8 cellular contexts compared by ENCODE assay signal in the genomic region with DNA sequence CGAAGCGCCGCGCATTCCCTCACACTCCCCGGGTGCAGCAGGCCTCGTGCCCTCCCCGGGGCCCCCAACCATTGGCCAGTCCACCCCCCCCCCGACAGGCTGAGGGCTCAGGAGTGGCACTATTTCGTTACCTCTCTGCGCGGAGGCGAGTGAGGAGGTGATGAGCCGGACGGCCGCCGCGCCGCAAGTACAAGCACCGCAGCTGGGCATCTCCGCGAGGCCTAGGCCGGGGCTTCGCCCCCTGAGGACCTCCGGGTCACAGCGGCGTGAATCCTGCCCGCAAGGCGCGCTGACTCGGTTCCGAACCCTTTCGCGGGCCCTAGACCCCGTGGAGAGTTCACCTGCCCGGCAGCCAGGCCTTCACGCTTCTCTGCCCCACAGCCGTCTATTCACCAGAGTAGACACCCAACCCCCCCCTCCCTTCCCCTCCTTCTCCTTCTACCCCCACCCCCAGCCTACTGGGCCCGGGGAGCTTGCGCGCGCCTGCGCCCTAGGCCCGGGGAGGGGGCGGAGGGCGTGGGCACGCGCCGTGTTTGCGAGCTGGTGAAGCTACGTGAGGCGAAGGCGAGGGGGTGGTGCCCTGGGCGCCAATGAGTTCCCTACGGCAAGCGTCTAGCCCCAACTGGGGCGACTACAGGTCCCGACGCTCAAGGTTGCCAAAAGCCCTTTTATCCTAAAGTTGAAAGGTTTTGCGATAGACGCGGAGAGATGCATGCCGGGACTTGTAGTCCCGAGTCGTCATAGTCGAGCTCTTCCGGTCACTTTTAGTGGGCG. TPM values are rescaled to one million over a fixed set of nuclear protein-coding genes. Genes with fewer than 3 reads are reported as not detected.
DNase-seq lines count a peak whose midpoint lies in the region; ATAC-seq and TF ChIP-seq lines count a peak whose summit lies in the region.

A gene (minus strand): TSS at position 399 of the 774 bp plus-strand sequence. CDS start 189 bp downstream, at position 210.

- H3K36me3 Mint-ChIP-seq in type B pancreatic cell, result peaks cover 8% of the 10 kb centered on the region

- H3K27ac Mint-ChIP-seq in type B pancreatic cell, result peak within 1 kb of the TSS; percentile 96

- no peaks in the 10 kb centered on the region for H3K27me3 Mint-ChIP-seq in type B pancreatic cell

- intact Hi-C loops in T-helper 1 cell treated with Interleukin-12 subunit alpha and Interleukin-12 subunit beta and Interleukin-4 antibody, amounts not matched to agents 30 ng/mL and 1 ng/mL, for 36 hours (cut with micrococcal nuclease), result loop anchor here (1.0 to 10.0 kb wide), 12 partner anchors 52 to 1090 kb away; a partner anchor contains a TSS
- intact Hi-C loops in left cardiac atrium (cut with DNase I), result loop anchor here in 1 of 2 donors (5.0 kb wide), 1 partner anchor 87 kb away; no protein-coding TSS in a partner anchor
- intact Hi-C loops in posterior cingulate gyrus (cut with DNase I), result loop anchor here (1.0 to 10.0 kb wide), 2 partner anchors 52 to 610 kb away; a partner anchor contains a TSS

- no peak for TF ChIP-seq CTCF in GM13977 (IDR thresholded peaks at IDR 0.05; ENCODE audit: extremely low read depth, insufficient read depth, missing control alignments)
- no peak for TF ChIP-seq CTCF in type B pancreatic cell (conservative IDR thresholded peaks at IDR 0.05)

- peak within 1 kb of the TSS; percentile 99 for H3K4me3 Mint-ChIP-seq in type B pancreatic cell

- H3K9me3 Mint-ChIP-seq in type B pancreatic cell, result no peaks in the 10 kb centered on the region

- peak; percentile 91 for DNase-seq in GM13977 (ENCODE audit: low spot score)
- DNase-seq in NCI-H1694 (lab: John Stamatoyannopoulos, UW), result peak; percentile 88
- DNase-seq in amniotic epithelial cell (ENCODE audit: low read depth), result peak; percentile 96
- DNase-seq in left cardiac atrium, result peak; percentile 95
- DNase-seq in posterior cingulate gyrus, result peak; percentile 78 to 98 (median 86)
- peak; percentile 89 for DNase-seq in type B pancreatic cell (ENCODE audit: extremely low spot score, unreplicated experiment)

- in situ Hi-C loops in GM13977 (cut with MboI; ENCODE audit: low pct_unique_long_range_greater_than_20kb, low sequenced_read_pairs, unreplicated experiment), result loop anchor here (25.0 kb wide), 1 partner anchor 102 kb away; a partner anchor contains a TSS

- peak; percentile 63 for ATAC-seq in HG02884 (IDR thresholded peaks at IDR 0.05; ENCODE audit: unreplicated experiment)
- peak; percentile 96 to 97 for ATAC-seq in left cardiac atrium

- H3K4me1 Mint-ChIP-seq in type B pancreatic cell (ENCODE audit: unreplicated experiment), result peaks cover 8% of the 10 kb centered on the region

RNA-seq across cellular contexts. Expression of the gene that starts here (rescaled TPM):
- total RNA-seq in T-helper 1 cell treated with Interleukin-12 subunit alpha and Interleukin-12 subunit beta and Interleukin-4 antibody, amounts not matched to agents 30 ng/mL and 1 ng/mL, for 36 hours, result 45.0 and 49.6 TPM in 2 replicates
- 10 to 100 TPM; 40.8 to 52.5 TPM for total RNA-seq in left cardiac atrium
- 52.1 and 55.1 TPM in 2 replicates for total RNA-seq in type B pancreatic cell (ENCODE audit: low replicate concordance)

Comparison
In these comparisons a context has a peak if more than half of its experiments do, and no peak if none do; other contexts are left out.
1. Peak in every context shown above with its lines: DNase-seq and ATAC-seq.